6 cellular contexts compared by ENCODE assay signal in genomic region chr4:80290665-80291064, GRCh38. TPM values are rescaled to one million over a fixed set of nuclear protein-coding genes. Genes with fewer than 3 reads are reported as not detected.
"Had no signal": no experiment of that assay in that cellular context is flagged by ENCODE, and none has a peak within 500 bp of the region (broad histone marks: within the 10 kb centered on the region; RNA-seq: fewer than 3 reads in every experiment).

No MANE protein-coding gene starts in this region.

RNA-seq across cellular contexts. Expression of gene FGF5, which starts 24.2 kb away (rescaled TPM):
- total RNA-seq: PC-9, Peyer's patch, SK-MEL-5 had no signal

RNA-seq across cellular contexts. Expression of gene CFAP299, which starts 44.9 kb away (rescaled TPM):
- total RNA-seq: PC-3, PC-9, Peyer's patch, Right ventricle myocardium superior, SJCRH30, SK-MEL-5 had no signal
